Comparison of ENCODE assay signal across 11 cellular contexts in the genomic region with DNA sequence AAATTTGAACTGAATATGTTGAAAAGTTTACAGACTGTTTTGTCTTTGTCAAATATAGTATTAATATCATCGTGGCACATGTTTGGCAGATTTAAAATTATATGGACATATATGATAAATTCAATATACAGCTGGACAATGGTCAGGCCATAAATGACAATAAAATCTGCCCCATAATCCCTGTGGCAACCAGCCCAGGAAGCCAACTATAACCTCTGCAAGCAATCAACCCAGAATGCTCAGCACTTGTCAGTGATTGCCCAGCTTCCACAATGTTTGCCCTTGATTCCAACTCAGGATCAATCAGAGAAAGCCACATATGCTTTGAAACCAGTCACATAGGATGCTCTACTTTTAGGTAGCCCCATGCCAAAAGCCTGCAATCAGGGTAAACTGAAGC.
A peak's percentile ranks its signal among the peaks of the same experiment; 100 is the strongest.
DNase-seq lines count a peak whose midpoint lies in the region; TF ChIP-seq lines count a peak whose summit lies in the region.
"Had no signal": no experiment of that assay in that cellular context is flagged by ENCODE, and none has a peak within 500 bp of the region (broad histone marks: within the 10 kb centered on the region; RNA-seq: fewer than 3 reads in every experiment).

No MANE protein-coding gene starts in this region.

- peak overlapping the region; percentile 4 for H2AK5ac ChIP-seq in mesendoderm (ENCODE audit: low read length)

- no peaks in the 10 kb centered on the region for H3K79me2 ChIP-seq in mesendoderm (ENCODE audit: control insufficient read depth, insufficient read depth, low read length)

- peak overlapping the region; percentile 89 for H4K8ac ChIP-seq in mesendoderm (ENCODE audit: low read depth, low read length)

- no peak overlapping the region for H3K4me2 ChIP-seq in mesendoderm (ENCODE audit: low read length)
- H3K4me2 ChIP-seq: A549 had no signal

- peaks cover 31% of the 10 kb centered on the region for H3K4me1 ChIP-seq in HUES6 (ENCODE audit: control insufficient read depth, insufficient read depth, low read length)
- no peaks in the 10 kb centered on the region for H3K4me1 ChIP-seq in colonic mucosa
- peaks cover 8% of the 10 kb centered on the region for H3K4me1 ChIP-seq in mesendoderm (ENCODE audit: control insufficient read depth, low read depth, low read length)
- H3K4me1 ChIP-seq: A549, Caco-2 had no signal

- no peak overlapping the region for H4K5ac ChIP-seq in mesendoderm (ENCODE audit: low read length)

- no peaks in the 10 kb centered on the region for H3K79me1 ChIP-seq in mesendoderm (ENCODE audit: low read length)

- H2BK120ac ChIP-seq in mesendoderm (ENCODE audit: low read depth, low read length) = peak overlapping the region; percentile 35

- peak overlapping the region; percentile 41 for H2BK15ac ChIP-seq in mesendoderm (replicated peaks; ENCODE audit: low read depth)

- peak overlapping the region; percentile 93 for H3K18ac ChIP-seq in mesendoderm (ENCODE audit: low read length)

- no peak overlapping the region for H3K4me3 ChIP-seq in HUES6 (ENCODE audit: low read depth, low read length)
- H3K4me3 ChIP-seq in colonic mucosa = no peak overlapping the region
- H3K4me3 ChIP-seq in mesendoderm (ENCODE audit: low read length) = no peak overlapping the region
- H3K4me3 ChIP-seq: A549 had no signal

- no peak for TF ChIP-seq CTCF in colonic mucosa (IDR thresholded peaks at IDR 0.05)

- intact Hi-C loops in colonic mucosa (cut with DNase I) = no loop called here

- H3K56ac ChIP-seq in mesendoderm (ENCODE audit: low read length) = peak overlapping the region; percentile 45

- DNase-seq in colonic mucosa (peak; percentile 18), mesendoderm (peak; percentile 34), substantia nigra (lab: John Stamatoyannopoulos, UW) (no peak), NCI-H146 treated with DMSO at 0.1 percent for 48 hours (lab: John Stamatoyannopoulos, UW; ENCODE audit: unreplicated experiment) (no peak), glomerular visceral epithelial cell (ENCODE audit: extremely low spot score) (no peak)
- DNase-seq: Caco-2; CD8-positive, alpha-beta T cell; DND-41; GDM1 had no signal

- H3K9me3 ChIP-seq in HUES6 (ENCODE audit: control insufficient read depth, insufficient read depth, low read depth, low read length) (no peaks in the 10 kb centered on the region), colonic mucosa (no peaks in the 10 kb centered on the region)
- H3K9me3 ChIP-seq: A549, Caco-2 had no signal

- WGBS in mesendoderm (ENCODE audit: extremely low coverage, insufficient coverage, low lambda C conversion rate) = no CpG with 5 or more reads among the region's 1 CpG

- H3K36me3 ChIP-seq in HUES6 (ENCODE audit: control insufficient read depth, insufficient read depth, low read length) (no peaks in the 10 kb centered on the region), colonic mucosa (no peaks in the 10 kb centered on the region), mesendoderm (ENCODE audit: control insufficient read depth, insufficient read depth, low read length) (no peaks in the 10 kb centered on the region)

- H3K23ac ChIP-seq in mesendoderm (ENCODE audit: low read length) = no peak overlapping the region

- peak overlapping the region; percentile 79 for H3K4ac ChIP-seq in mesendoderm (ENCODE audit: low read depth, low read length)

- H2BK5ac ChIP-seq in mesendoderm (ENCODE audit: low read length) = peak overlapping the region; percentile 22

- H3K27ac ChIP-seq in HUES6 (ENCODE audit: low read depth, low read length) (peak overlapping the region; percentile 89; the same call in 1 of the 2 replicates), colonic mucosa (no peak overlapping the region), mesendoderm (ENCODE audit: low read depth, low read length) (peak overlapping the region; percentile 1), substantia nigra (ENCODE audit: low read depth, low read length, poor library complexity, severe bottlenecking) (no peak overlapping the region)
- H3K27ac ChIP-seq: A549 had no signal

- H3K27me3 ChIP-seq in HUES6 (ENCODE audit: control insufficient read depth, insufficient read depth, low read length) = no peaks in the 10 kb centered on the region
- H3K27me3 ChIP-seq in colonic mucosa = no peaks in the 10 kb centered on the region
- H3K27me3 ChIP-seq in mesendoderm (ENCODE audit: insufficient read depth, low read length, poor library complexity) = no peaks in the 10 kb centered on the region

- H3K9ac ChIP-seq in HUES6 (ENCODE audit: low read length) (peak overlapping the region; percentile 79), colonic mucosa (ENCODE audit: low read depth in 2 of 2, low read length in 2 of 2) (no peak overlapping the region), mesendoderm (ENCODE audit: low read length) (peak overlapping the region; percentile 0)

Comparison
In these comparisons a context has a peak if more than half of its experiments do, and no peak if none do; other contexts are left out.
1. H3K27ac ChIP-seq: peak in HUES6 (single experiment) and mesendoderm (single experiment); none in colonic mucosa (single experiment) and substantia nigra (single experiment).
2. H3K9ac ChIP-seq: peak in HUES6 (single experiment) and mesendoderm (single experiment); none in colonic mucosa (0 of 2).
3. DNase-seq: peak in colonic mucosa (single experiment) and mesendoderm (single experiment); none in substantia nigra (0 of 49), NCI-H146 treated with DMSO at 0.1 percent for 48 hours (single experiment) and glomerular visceral epithelial cell (single experiment).